8 cellular contexts compared by ENCODE assay signal in the genomic region with DNA sequence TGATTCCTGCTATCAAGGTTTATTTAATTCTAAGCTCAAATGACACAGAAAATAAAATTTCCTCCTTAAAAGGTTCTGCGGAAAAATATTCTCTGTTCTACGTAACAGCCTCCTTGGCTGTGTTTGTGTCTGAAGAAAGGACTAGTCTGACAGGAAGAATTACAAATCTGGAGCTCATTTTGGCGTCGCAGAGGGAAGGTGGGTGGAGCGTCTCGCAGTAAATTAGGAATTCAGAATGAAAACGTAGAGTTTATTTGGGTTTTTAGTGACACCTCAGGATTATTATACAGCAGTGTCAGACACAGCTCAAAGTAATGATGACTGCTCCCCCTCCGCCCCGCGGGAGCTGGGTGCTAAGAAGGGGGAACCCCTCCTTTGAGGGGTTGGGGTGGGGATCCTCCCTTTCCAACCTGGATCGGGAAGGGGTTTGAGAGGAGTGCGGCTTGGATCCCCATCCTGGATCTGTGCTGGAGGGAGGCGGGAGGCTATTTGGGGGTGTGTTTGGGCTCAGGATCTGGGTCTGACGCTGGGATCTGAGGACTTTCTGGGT. TPM values are rescaled to one million over a fixed set of nuclear protein-coding genes. Genes with fewer than 3 reads are reported as not detected.
DNase-seq lines count a peak whose midpoint lies in the region; ATAC-seq and TF ChIP-seq lines count a peak whose summit lies in the region.

No MANE protein-coding gene starts in this region.

- no peaks in the 10 kb centered on the region for H3K36me3 Mint-ChIP-seq in natural killer cell

- H3K27ac Mint-ChIP-seq in natural killer cell: peak overlapping the region; percentile 91 to 98

- peaks cover 84 to 86% of the 10 kb centered on the region in 2 donors for H3K4me1 Mint-ChIP-seq in natural killer cell

- ATAC-seq in natural killer cell: no peak
- ATAC-seq in HG03520 (IDR thresholded peaks at IDR 0.05; ENCODE audit: unreplicated experiment): no peak
- ATAC-seq in HG03108 (IDR thresholded peaks at IDR 0.05; ENCODE audit: unreplicated experiment): no peak
- no peak for ATAC-seq in HG03442 (IDR thresholded peaks at IDR 0.05; ENCODE audit: unreplicated experiment)

- intact Hi-C loops in natural killer cell (cut with micrococcal nuclease): no loop called here

- no peaks in the 10 kb centered on the region for H3K27me3 Mint-ChIP-seq in natural killer cell (ENCODE audit: low read depth in 2 of 2)

- in situ Hi-C loops in ACHN (cut with HindIII; ENCODE audit: low pct_ligation_motif_present, low pct_unique_long_range_greater_than_20kb, low sequenced_read_pairs): no loop called here

- H3K9me3 Mint-ChIP-seq in natural killer cell: no peaks in the 10 kb centered on the region

- H3K4me3 ChIP-seq in epithelial cell of esophagus (ENCODE audit: low read length): peak overlapping the region; percentile 57

- no peak for TF ChIP-seq CTCF in epithelial cell of esophagus (IDR thresholded peaks at IDR 0.05; ENCODE audit: insufficient read depth, low read depth, low read length, missing control alignments)
- no peak for TF ChIP-seq CTCF in natural killer cell (IDR thresholded peaks at IDR 0.05)

- DNase-seq in EH (ENCODE audit: low read depth): peak; percentile 71
- DNase-seq in SK-N-DZ (ENCODE audit: low spot score): peak; percentile 2
- DNase-seq in epithelial cell of esophagus (ENCODE audit: low read depth): peak; percentile 64
- no peak for DNase-seq in natural killer cell
- DNase-seq in ACHN: no peak

- peak overlapping the region; percentile 86 for H3K4me3 Mint-ChIP-seq in natural killer cell

RNA-seq across cellular contexts. Expression of a gene that starts 0.9 kb away (rescaled TPM):
- 24.6 and 24.7 TPM in 2 replicates for polyA plus RNA-seq in SK-N-DZ (2014; cell fraction: cytosol; rRNA removed)
- 13.3 and 15.2 TPM in 2 replicates for polyA plus RNA-seq in SK-N-DZ (2014; cell fraction: nucleus; rRNA removed)
- total RNA-seq in natural killer cell: 100 to 1,000 TPM in 2 of 3 donors, 10 to 100 TPM in 1; 78.0 to 120 (median 113) TPM

Comparison
In these comparisons a context has a peak if more than half of its experiments do, and no peak if none do; other contexts are left out.
1. DNase-seq: peak in EH (single experiment), SK-N-DZ (single experiment) and epithelial cell of esophagus (single experiment); none in natural killer cell (single experiment) and ACHN (single experiment).